ENCODE assay signal across 25 cellular contexts in genomic region chr22:46389081-46389480, GRCh38.
"Had no signal": no experiment of that assay in that cellular context is flagged by ENCODE, and none has a peak within 500 bp of the region (broad histone marks: within the 10 kb centered on the region; RNA-seq: fewer than 3 reads in every experiment).

No MANE protein-coding gene starts in this region.

- H3K36me3 ChIP-seq: ovary, right lobe of liver, sigmoid colon, thoracic aorta, tibial nerve, vagina had no signal

- DNase-seq: nephron progenitor cell; occipital lobe; ovary; psoas muscle; right cardiac atrium; right lobe of liver; sigmoid colon; small intestine; stimulated activated CD4-positive, alpha-beta T cell treated with anti-CD3 and anti-CD28 coated beads, Interleukin-15, amount 100 ng/mL, for 24 hours; stimulated activated CD4-positive, alpha-beta T cell treated with anti-CD3 and anti-CD28 coated beads, Interleukin-2, amount 100 ng/mL, for 24 hours; stimulated activated CD4-positive, alpha-beta T cell treated with anti-CD3 and anti-CD28 coated beads, Interleukin-2, amount 100 ng/mL, for 48 hours; stimulated activated CD4-positive, alpha-beta T cell treated with anti-CD3 and anti-CD28 coated beads, Interleukin-4, amount 100 ng/mL, for 24 hours; stimulated activated naive B cell treated with anti-CD40 and anti-IgM and Interleukin-4, amounts not matched to agents 10 μg/mL and 1 μg/mL and 100 μg/mL, for 72 hours; stimulated activated naive CD4-positive, alpha-beta T cell treated with Interleukin-2 at 50 U/mL for 16 hours; stomach; thyroid gland; trophoblast cell; upper lobe of left lung had no signal

- H3K27me3 ChIP-seq: ovary, right lobe of liver, sigmoid colon, stomach, thyroid gland, tibial nerve, upper lobe of left lung, vagina had no signal

- H3K79me2 ChIP-seq: parathyroid adenoma had no signal

- H3K4me3 ChIP-seq: ovary, psoas muscle, right lobe of liver, sigmoid colon, stomach, thoracic aorta, thyroid gland, tibial nerve, upper lobe of left lung, vagina had no signal

- ATAC-seq: natural killer cell treated with Interleukin-12 subunit alpha and Interleukin-12 subunit beta and Interleukin-15 and Interleukin-18, amount 100 ng/mL, for 72 hours; right cardiac atrium; right lobe of liver; stimulated activated effector memory CD8-positive, alpha-beta T cell treated with anti-CD3 and anti-CD28 coated beads, Interleukin-12 subunit alpha, Interleukin-12 subunit beta, amount 100 ng/mL, for 72 hours; stimulated activated naive B cell treated with anti-CD40 and anti-IgM and Interleukin-4, amounts not matched to agents 10 μg/mL and 1 μg/mL and 100 μg/mL, for 72 hours had no signal

- FAIRE-seq: small intestine, urothelium cell line had no signal

- H3K27ac ChIP-seq: ovary, parathyroid adenoma, psoas muscle, right lobe of liver, sigmoid colon, stomach, thoracic aorta, thyroid gland, tibial nerve, upper lobe of left lung, vagina had no signal

- H2AFZ ChIP-seq: parathyroid adenoma had no signal

- H3K9me3 ChIP-seq: ovary, psoas muscle, right lobe of liver, sigmoid colon, stomach, thoracic aorta, thyroid gland, tibial nerve, upper lobe of left lung, vagina had no signal

- H3K9ac ChIP-seq: parathyroid adenoma had no signal

- H3K4me1 ChIP-seq: parathyroid adenoma, psoas muscle, right lobe of liver, sigmoid colon, thyroid gland, tibial nerve, upper lobe of left lung, vagina had no signal
